Comparison of ENCODE assay signal across 2 cellular contexts in the genomic region with DNA sequence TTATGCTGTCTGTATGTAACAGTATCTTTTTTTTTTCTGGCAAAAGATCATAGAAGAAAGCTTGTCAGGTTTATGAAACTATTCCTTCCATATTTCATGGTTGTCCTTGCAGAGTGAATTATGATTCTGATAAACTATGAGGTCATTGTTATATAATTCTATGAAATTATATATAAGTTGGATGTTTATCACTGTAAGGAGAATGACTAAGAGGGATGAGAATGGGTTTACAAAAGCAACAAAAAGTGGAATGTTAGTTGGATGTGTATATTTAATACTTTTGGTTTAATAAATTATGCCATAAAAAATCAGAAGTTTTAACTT.
TF ChIP-seq lines count a peak whose summit lies in the region.

No MANE protein-coding gene starts in this region.

TF ChIP-seq in IMR-90, 13 proteins besides CTCF, POLR2A, EP300 and RAD21:
- no peak for TF ChIP-seq MAZ (IDR thresholded peaks at IDR 0.05; ENCODE audit: borderline replicate concordance, low read depth, low read length)
- TF ChIP-seq, protein P1, sequence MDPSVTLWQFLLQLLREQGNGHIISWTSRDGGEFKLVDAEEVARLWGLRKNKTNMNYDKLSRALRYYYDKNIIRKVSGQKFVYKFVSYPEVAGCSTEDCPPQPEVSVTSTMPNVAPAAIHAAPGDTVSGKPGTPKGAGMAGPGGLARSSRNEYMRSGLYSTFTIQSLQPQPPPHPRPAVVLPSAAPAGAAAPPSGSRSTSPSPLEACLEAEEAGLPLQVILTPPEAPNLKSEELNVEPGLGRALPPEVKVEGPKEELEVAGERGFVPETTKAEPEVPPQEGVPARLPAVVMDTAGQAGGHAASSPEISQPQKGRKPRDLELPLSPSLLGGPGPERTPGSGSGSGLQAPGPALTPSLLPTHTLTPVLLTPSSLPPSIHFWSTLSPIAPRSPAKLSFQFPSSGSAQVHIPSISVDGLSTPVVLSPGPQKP (IDR thresholded peaks at IDR 0.05; ENCODE audit: borderline replicate concordance, low read depth, low read length), result no peak
- no peak for TF ChIP-seq FOS (IDR thresholded peaks at IDR 0.05; ENCODE audit: low read depth, low read length)
- no peak for TF ChIP-seq SMC3 (IDR thresholded peaks at IDR 0.05; ENCODE audit: low read depth, low read length)
- no peak for TF ChIP-seq CEBPB (IDR thresholded peaks at IDR 0.05; ENCODE audit: low read depth, low read length)
- no peak for TF ChIP-seq MXI1 (IDR thresholded peaks at IDR 0.05; ENCODE audit: borderline replicate concordance, low read depth, low read length)
- no peak for TF ChIP-seq MAFK (IDR thresholded peaks at IDR 0.05; ENCODE audit: low read depth, low read length)

TF ChIP-seq in GM12878, 131 proteins besides CTCF, POLR2A, EP300 and RAD21:
- TF ChIP-seq NRF1 (conservative IDR thresholded peaks at IDR 0.05; ENCODE audit: low read depth, low read length) (no peak), EED (IDR thresholded peaks at IDR 0.05; ENCODE audit: low read depth) (no peak), ATF7 (IDR thresholded peaks at IDR 0.05; ENCODE audit: low read depth) (0 out of 2 replicates have a peak, but pooled peaks have one; percentile 29), IRF4 (IDR thresholded peaks at IDR 0.05; ENCODE audit: low read depth, low read length) (no peak)
